Comparison of ENCODE assay signal across 10 cellular contexts in the genomic region with DNA sequence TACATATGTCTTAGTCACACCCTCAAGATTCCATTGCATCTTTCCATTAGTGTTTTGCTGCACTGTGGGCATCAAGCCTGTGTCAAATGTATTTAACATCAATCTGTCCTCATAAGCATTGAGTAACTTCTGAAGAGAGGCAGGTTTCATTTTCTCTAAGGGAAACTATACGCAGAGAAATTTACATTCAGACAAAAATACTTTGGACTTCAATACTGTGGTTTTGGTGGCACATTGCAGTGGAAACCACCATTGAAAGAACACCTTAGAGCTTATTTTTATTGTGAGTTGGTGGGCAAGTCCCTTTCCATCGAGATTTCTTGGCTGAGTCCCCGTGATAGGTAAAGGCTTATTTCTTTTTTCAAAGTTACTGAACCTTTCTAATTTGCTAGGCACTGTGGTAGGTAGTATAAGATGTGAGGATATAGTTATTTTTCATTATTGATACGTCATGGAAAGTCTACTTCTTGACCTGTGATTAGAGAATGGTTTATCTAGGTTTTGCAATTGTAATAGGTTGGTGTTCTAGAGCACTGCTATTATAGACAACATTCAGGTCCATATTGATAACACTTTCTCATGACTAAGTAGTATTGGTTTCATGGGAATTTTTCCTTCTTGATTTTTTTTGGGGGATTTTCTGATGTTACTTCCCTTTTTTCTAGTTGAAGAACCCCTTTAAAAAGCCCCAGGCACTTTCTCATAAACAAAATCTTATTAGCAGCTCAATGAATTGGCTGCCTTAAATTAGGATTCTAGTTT.
DNase-seq lines count a peak whose midpoint lies in the region; ATAC-seq and TF ChIP-seq lines count a peak whose summit lies in the region.
"Had no signal": no experiment of that assay in that cellular context is flagged by ENCODE, and none has a peak within 500 bp of the region (broad histone marks: within the 10 kb centered on the region; RNA-seq: fewer than 3 reads in every experiment).

No MANE protein-coding gene starts in this region.

- in situ Hi-C loops in GM13977 (cut with MboI; ENCODE audit: low pct_unique_long_range_greater_than_20kb, low sequenced_read_pairs, unreplicated experiment): no loop called here

- H4K8ac ChIP-seq in trophoblast cell (ENCODE audit: low read depth, low read length): no peak overlapping the region

- H2BK5ac ChIP-seq in trophoblast cell (ENCODE audit: low read depth, low read length, poor library complexity): no peak overlapping the region

- H3K4me1 Mint-ChIP-seq in activated CD8-positive, alpha-beta T cell treated with anti-CD3 and anti-CD28 coated beads for 36 hours (ENCODE audit: low read depth): peaks cover 21% of the 10 kb centered on the region

- no peaks in the 10 kb centered on the region for H3K9me3 Mint-ChIP-seq in activated CD8-positive, alpha-beta T cell treated with anti-CD3 and anti-CD28 coated beads for 36 hours

- no peak overlapping the region for H3K4me2 ChIP-seq in trophoblast cell (ENCODE audit: low read length)

- H3K79me2 ChIP-seq in trophoblast cell (ENCODE audit: control insufficient read depth, insufficient read depth, low read length, poor library complexity): no peaks in the 10 kb centered on the region

- H2BK12ac ChIP-seq in trophoblast cell (ENCODE audit: low read length): no peak overlapping the region

- no peak overlapping the region for H4K91ac ChIP-seq in trophoblast cell (ENCODE audit: low read depth, low read length)

- H3K27me3 Mint-ChIP-seq in activated CD8-positive, alpha-beta T cell treated with anti-CD3 and anti-CD28 coated beads for 36 hours: peaks cover 3% of the 10 kb centered on the region

- H4K12ac ChIP-seq in trophoblast cell (ENCODE audit: low read depth, low read length): no peak overlapping the region

- H3K27me3 ChIP-seq in trophoblast cell (ENCODE audit: insufficient read depth, low read length): no peaks in the 10 kb centered on the region

- H2BK120ac ChIP-seq in trophoblast cell (ENCODE audit: insufficient read depth, low read length, poor library complexity): no peak overlapping the region

- no peaks in the 10 kb centered on the region for H3K36me3 ChIP-seq in trophoblast cell (ENCODE audit: control insufficient read depth in 1 of 2, insufficient read depth in 2 of 2, low read length in 2 of 2)

- no peaks in the 10 kb centered on the region for H3K36me3 Mint-ChIP-seq in activated CD8-positive, alpha-beta T cell treated with anti-CD3 and anti-CD28 coated beads for 36 hours (ENCODE audit: low read depth)

- H3K27ac ChIP-seq in RWPE1 (no peak overlapping the region), trophoblast cell (ENCODE audit: low read depth, low read length) (no peak overlapping the region)

- POLR2A ChIA-PET in activated CD8-positive, alpha-beta T cell treated with anti-CD3 and anti-CD28 coated beads for 36 hours (lab: Charles Lee): no interaction called here
- POLR2A ChIA-PET in RWPE1 (lab: Yijun Ruan, JAX; ENCODE audit: low non-redundant PET): no interaction called here

- DNase-seq in GM13977 (ENCODE audit: low spot score) (peak; percentile 27), C1 segment of cervical spinal cord (lab: John Stamatoyannopoulos, UW) (no peak), RWPE1 (ENCODE audit: low spot score) (no peak), trophoblast cell (no peak), NCI-H146 (lab: John Stamatoyannopoulos, UW) (no peak)
- peak; percentile 44 for DNase-seq in activated CD8-positive, alpha-beta T cell treated with anti-CD3 and anti-CD28 coated beads for 36 hours
- DNase-seq: activated CD4-positive, CD25-positive, alpha-beta regulatory T cell; left cardiac atrium had no signal

- no peaks in the 10 kb centered on the region for H3K79me1 ChIP-seq in trophoblast cell (ENCODE audit: low read length)

- H3K27ac Mint-ChIP-seq in activated CD8-positive, alpha-beta T cell treated with anti-CD3 and anti-CD28 coated beads for 36 hours: peak overlapping the region; percentile 79

- H3K4me3 ChIP-seq in trophoblast cell (ENCODE audit: low read depth, low read length): no peak overlapping the region

- CTCF ChIA-PET in activated CD8-positive, alpha-beta T cell treated with anti-CD3 and anti-CD28 coated beads for 36 hours (lab: Charles Lee): interaction anchor here (0.6 to 0.9 kb wide), 2 partner anchors 82 to 1809 kb away, joined by 3 read pairs; partner anchors contain the start of gene CFAP54
- CTCF ChIA-PET in RWPE1 (lab: Yijun Ruan, JAX): interaction anchor here (0.7 kb wide), 1 partner anchor 410 kb away, joined by 6 read pairs; no protein-coding TSS in a partner anchor

- H2AK5ac ChIP-seq in trophoblast cell (ENCODE audit: low read length): no peak overlapping the region

- H3K23ac ChIP-seq in trophoblast cell (ENCODE audit: low read length): no peak overlapping the region

- H3K14ac ChIP-seq in trophoblast cell (ENCODE audit: low read length): no peak overlapping the region

- H3K4me1 ChIP-seq in trophoblast cell (ENCODE audit: control insufficient read depth in 1 of 2, insufficient read depth in 2 of 2, low read length in 2 of 2): no peaks in the 10 kb centered on the region

- TF ChIP-seq CTCF in GM13977 (IDR thresholded peaks at IDR 0.05; ENCODE audit: extremely low read depth, insufficient read depth, missing control alignments): no peak
- no peak for TF ChIP-seq CTCF in activated CD8-positive, alpha-beta T cell treated with anti-CD3 and anti-CD28 coated beads for 36 hours (IDR thresholded peaks at IDR 0.05)
- TF ChIP-seq CTCF in RWPE1 (conservative IDR thresholded peaks at IDR 0.05; ENCODE audit: low read depth): no peak

- intact Hi-C loops in activated CD8-positive, alpha-beta T cell treated with anti-CD3 and anti-CD28 coated beads for 36 hours (cut with micrococcal nuclease): loop anchor here (5.0 kb wide), 1 partner anchor 144 kb away; no protein-coding TSS in a partner anchor

- H3K4ac ChIP-seq in trophoblast cell (ENCODE audit: low read depth, low read length): no peak overlapping the region

- no peak overlapping the region for H3K9ac ChIP-seq in trophoblast cell (ENCODE audit: low read length)

- H3K4me3 Mint-ChIP-seq in activated CD8-positive, alpha-beta T cell treated with anti-CD3 and anti-CD28 coated beads for 36 hours: peak overlapping the region; percentile 51

- H3K18ac ChIP-seq in trophoblast cell (ENCODE audit: low read length): no peak overlapping the region

- peak; percentile 86 for ATAC-seq in GM19397 (IDR thresholded peaks at IDR 0.05; ENCODE audit: unreplicated experiment)
- ATAC-seq in HG03045 (IDR thresholded peaks at IDR 0.05; ENCODE audit: unreplicated experiment): peak; percentile 89
- peak; percentile 90 for ATAC-seq in activated CD8-positive, alpha-beta T cell treated with anti-CD3 and anti-CD28 coated beads for 36 hours
- ATAC-seq: left cardiac atrium had no signal

- WGBS in trophoblast cell (ENCODE audit: extremely low coverage, insufficient coverage, insufficient read length): no CpG with 5 or more reads among the region's 4 CpGs

- H2AFZ ChIP-seq in trophoblast cell (ENCODE audit: insufficient read depth, low read length, poor library complexity): no peak overlapping the region

- no peaks in the 10 kb centered on the region for H3K9me3 ChIP-seq in trophoblast cell (ENCODE audit: insufficient read depth, low read depth, low read length)

Comparison
In these comparisons a context has a peak if more than half of its experiments do, and no peak if none do; other contexts are left out.
1. DNase-seq: peak in GM13977 (single experiment) and activated CD8-positive, alpha-beta T cell treated with anti-CD3 and anti-CD28 coated beads for 36 hours (single experiment); none in C1 segment of cervical spinal cord (0 of 14), RWPE1 (single experiment), trophoblast cell (0 of 2) and NCI-H146 (single experiment).
2. Peak in every context shown above with its lines, with median percentiles within 50 percentile points of each other: ATAC-seq.